Comparison of ENCODE assay signal across 2 cellular contexts in the genomic region with DNA sequence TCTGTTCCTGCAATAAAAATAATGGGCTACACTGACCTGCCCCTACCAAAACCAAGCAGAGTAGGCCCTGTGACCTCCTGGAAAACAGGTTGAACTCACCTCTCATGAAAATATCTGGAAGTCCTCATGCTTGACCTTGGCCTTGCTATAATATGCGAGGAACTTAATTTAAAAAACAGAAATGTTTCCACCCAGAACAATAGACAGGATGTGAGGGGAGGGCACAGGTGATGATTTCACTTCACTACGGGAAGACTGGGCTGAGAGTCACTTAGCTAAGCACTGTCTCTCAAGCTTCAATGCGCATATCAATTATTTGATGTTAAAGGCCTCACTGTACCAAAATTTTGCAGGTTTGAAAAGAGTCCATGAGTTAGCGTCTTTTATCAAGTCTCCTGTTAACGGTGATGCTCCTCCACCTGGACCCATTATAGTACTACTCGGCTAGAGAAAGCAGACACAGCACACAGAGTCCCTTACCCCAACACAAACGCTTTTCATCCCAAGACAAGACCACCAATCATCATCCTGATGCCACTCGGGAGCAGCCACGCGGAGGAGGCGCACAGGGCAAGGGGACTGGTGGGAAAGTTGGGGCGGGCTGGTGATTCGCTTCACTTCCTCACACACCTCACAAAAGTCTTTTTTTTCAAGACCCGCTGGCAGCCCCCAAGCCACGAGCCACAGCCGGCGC.
A peak's percentile ranks its signal among the peaks of the same experiment; 100 is the strongest.
TF ChIP-seq lines count a peak whose summit lies in the region.

No MANE protein-coding gene starts in this region.

TF ChIP-seq in HEK293, 187 proteins besides CTCF, POLR2A, EP300 and RAD21 (continued from another document):
- TF ChIP-seq SCRT2 (tag by site-specific recombination; IDR thresholded peaks at IDR 0.05), result 0 out of 2 replicates have a peak, but pooled peaks have one; percentile 9

TF ChIP-seq in WTC11, 78 proteins besides CTCF, POLR2A, EP300 and RAD21 (continued from another document):
- TF ChIP-seq, protein P1, sequence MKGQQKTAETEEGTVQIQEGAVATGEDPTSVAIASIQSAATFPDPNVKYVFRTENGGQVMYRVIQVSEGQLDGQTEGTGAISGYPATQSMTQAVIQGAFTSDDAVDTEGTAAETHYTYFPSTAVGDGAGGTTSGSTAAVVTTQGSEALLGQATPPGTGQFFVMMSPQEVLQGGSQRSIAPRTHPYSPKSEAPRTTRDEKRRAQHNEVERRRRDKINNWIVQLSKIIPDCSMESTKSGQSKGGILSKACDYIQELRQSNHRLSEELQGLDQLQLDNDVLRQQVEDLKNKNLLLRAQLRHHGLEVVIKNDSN (CRISPR knock-in tag; IDR thresholded peaks at IDR 0.05), result 0 out of 2 replicates have a peak, but pooled peaks have one; percentile 6
- TF ChIP-seq CBFB (CRISPR knock-in tag; IDR thresholded peaks at IDR 0.05; ENCODE audit: low read depth), result no peak
- TF ChIP-seq ZNF425 (CRISPR knock-in tag; conservative IDR thresholded peaks at IDR 0.05), result no peak
